1 cellular context compared by ENCODE assay signal in the genomic region with DNA sequence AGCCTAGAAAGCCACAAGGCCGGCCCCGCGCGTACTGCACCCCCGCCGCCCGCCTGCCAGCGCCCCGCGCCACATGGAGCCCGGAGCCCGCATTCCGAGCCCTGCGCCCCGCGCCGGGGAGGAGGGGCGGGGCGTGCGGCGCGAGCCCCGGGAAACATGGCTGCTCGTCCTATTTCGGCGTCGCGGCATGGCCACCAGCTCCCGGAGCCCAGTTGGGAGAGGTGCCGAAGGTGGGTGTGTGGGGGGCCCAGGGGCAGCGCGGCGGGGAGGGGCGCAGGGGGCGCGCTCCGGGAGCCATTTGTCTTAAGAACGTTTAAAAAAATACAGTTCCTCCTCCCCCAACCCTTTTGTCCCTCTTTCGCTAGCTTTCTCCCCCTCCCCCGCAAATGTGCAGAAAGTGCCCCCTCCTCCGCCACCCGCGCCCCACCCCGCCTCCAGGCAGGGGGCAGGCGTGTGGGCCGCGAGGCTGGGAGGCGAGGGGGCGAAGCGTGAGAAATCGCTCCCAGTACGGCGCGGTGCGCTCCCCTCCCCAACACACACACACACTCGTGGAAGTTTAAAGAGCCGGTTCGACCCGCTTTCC.
TF ChIP-seq lines count a peak whose summit lies in the region.

No MANE protein-coding gene starts in this region.

TF ChIP-seq in K562, 482 proteins besides CTCF, POLR2A, EP300 and RAD21 (continued from another document and continues in another):
- TF ChIP-seq, protein P1, sequence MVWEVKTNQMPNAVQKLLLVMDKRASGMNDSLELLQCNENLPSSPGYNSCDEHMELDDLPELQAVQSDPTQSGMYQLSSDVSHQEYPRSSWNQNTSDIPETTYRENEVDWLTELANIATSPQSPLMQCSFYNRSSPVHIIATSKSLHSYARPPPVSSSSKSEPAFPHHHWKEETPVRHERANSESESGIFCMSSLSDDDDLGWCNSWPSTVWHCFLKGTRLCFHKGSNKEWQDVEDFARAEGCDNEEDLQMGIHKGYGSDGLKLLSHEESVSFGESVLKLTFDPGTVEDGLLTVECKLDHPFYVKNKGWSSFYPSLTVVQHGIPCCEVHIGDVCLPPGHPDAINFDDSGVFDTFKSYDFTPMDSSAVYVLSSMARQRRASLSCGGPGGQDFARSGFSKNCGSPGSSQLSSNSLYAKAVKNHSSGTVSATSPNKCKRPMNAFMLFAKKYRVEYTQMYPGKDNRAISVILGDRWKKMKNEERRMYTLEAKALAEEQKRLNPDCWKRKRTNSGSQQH (CRISPR knock-in tag; IDR thresholded peaks at IDR 0.05), result no peak
- TF ChIP-seq, protein P2, sequence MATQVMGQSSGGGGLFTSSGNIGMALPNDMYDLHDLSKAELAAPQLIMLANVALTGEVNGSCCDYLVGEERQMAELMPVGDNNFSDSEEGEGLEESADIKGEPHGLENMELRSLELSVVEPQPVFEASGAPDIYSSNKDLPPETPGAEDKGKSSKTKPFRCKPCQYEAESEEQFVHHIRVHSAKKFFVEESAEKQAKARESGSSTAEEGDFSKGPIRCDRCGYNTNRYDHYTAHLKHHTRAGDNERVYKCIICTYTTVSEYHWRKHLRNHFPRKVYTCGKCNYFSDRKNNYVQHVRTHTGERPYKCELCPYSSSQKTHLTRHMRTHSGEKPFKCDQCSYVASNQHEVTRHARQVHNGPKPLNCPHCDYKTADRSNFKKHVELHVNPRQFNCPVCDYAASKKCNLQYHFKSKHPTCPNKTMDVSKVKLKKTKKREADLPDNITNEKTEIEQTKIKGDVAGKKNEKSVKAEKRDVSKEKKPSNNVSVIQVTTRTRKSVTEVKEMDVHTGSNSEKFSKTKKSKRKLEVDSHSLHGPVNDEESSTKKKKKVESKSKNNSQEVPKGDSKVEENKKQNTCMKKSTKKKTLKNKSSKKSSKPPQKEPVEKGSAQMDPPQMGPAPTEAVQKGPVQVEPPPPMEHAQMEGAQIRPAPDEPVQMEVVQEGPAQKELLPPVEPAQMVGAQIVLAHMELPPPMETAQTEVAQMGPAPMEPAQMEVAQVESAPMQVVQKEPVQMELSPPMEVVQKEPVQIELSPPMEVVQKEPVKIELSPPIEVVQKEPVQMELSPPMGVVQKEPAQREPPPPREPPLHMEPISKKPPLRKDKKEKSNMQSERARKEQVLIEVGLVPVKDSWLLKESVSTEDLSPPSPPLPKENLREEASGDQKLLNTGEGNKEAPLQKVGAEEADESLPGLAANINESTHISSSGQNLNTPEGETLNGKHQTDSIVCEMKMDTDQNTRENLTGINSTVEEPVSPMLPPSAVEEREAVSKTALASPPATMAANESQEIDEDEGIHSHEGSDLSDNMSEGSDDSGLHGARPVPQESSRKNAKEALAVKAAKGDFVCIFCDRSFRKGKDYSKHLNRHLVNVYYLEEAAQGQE (CRISPR knock-in tag; IDR thresholded peaks at IDR 0.05; ENCODE audit: low read depth), result no peak
- no peak for TF ChIP-seq RBM22 (IDR thresholded peaks at IDR 0.05; ENCODE audit: low read depth, low read length, poor library complexity, severe bottlenecking)
- no peak for TF ChIP-seq SMAD2 (IDR thresholded peaks at IDR 0.05; ENCODE audit: low read depth, low read length)
- no peak for TF ChIP-seq ZNF274 (IDR thresholded peaks at IDR 0.05; ENCODE audit: borderline replicate concordance, low read depth, low read length)
- no peak for TF ChIP-seq LCOR (CRISPR knock-in tag; IDR thresholded peaks at IDR 0.05)
- TF ChIP-seq FOXK1 (CRISPR knock-in tag; IDR thresholded peaks at IDR 0.05; ENCODE audit: borderline replicate concordance), result no peak
- TF ChIP-seq ERF (CRISPR knock-in tag; IDR thresholded peaks at IDR 0.05), result no peak
- no peak for TF ChIP-seq CHD4 (IDR thresholded peaks at IDR 0.05; ENCODE audit: insufficient read depth, insufficient replicate concordance, low read depth, low read length, poor library complexity, severe bottlenecking)
- no peak for TF ChIP-seq CTBP1 (IDR thresholded peaks at IDR 0.05; ENCODE audit: borderline replicate concordance)
- no peak for TF ChIP-seq TARDBP (IDR thresholded peaks at IDR 0.05)
- no peak for TF ChIP-seq SIN3B (IDR thresholded peaks at IDR 0.05; ENCODE audit: low read depth)
- TF ChIP-seq GATAD2B (IDR thresholded peaks at IDR 0.05; ENCODE audit: borderline replicate concordance), result no peak
- no peak for TF ChIP-seq TOE1 (IDR thresholded peaks at IDR 0.05; ENCODE audit: borderline replicate concordance)
- TF ChIP-seq TOE1 (CRISPR knock-in tag; IDR thresholded peaks at IDR 0.05; ENCODE audit: borderline replicate concordance, low read depth), result no peak
- TF ChIP-seq KDM4B (IDR thresholded peaks at IDR 0.05; ENCODE audit: borderline replicate concordance in 2 of 2, low read depth in 1 of 2), result peak in 1 of 2 experiments; percentile 44; a peak in 1 of 4 replicates
- TF ChIP-seq TCF7 (IDR thresholded peaks at IDR 0.05; ENCODE audit: borderline replicate concordance), result no peak
- TF ChIP-seq, protein P3, sequence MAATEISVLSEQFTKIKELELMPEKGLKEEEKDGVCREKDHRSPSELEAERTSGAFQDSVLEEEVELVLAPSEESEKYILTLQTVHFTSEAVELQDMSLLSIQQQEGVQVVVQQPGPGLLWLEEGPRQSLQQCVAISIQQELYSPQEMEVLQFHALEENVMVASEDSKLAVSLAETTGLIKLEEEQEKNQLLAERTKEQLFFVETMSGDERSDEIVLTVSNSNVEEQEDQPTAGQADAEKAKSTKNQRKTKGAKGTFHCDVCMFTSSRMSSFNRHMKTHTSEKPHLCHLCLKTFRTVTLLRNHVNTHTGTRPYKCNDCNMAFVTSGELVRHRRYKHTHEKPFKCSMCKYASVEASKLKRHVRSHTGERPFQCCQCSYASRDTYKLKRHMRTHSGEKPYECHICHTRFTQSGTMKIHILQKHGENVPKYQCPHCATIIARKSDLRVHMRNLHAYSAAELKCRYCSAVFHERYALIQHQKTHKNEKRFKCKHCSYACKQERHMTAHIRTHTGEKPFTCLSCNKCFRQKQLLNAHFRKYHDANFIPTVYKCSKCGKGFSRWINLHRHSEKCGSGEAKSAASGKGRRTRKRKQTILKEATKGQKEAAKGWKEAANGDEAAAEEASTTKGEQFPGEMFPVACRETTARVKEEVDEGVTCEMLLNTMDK (IDR thresholded peaks at IDR 0.05; ENCODE audit: borderline replicate concordance, insufficient read depth, low read depth, low read length, poor library complexity, severe bottlenecking), result no peak
- no peak for TF ChIP-seq RBM17 (IDR thresholded peaks at IDR 0.05; ENCODE audit: borderline replicate concordance, low read depth, low read length)
- TF ChIP-seq ARNT (IDR thresholded peaks at IDR 0.05), result no peak
- no peak for TF ChIP-seq KLF16 (IDR thresholded peaks at IDR 0.05)
- peak; percentile 29; the same call in 1 of the 2 replicates for TF ChIP-seq FOSL1 (tag; conservative IDR thresholded peaks at IDR 0.05)
- no peak for TF ChIP-seq BRF1 (IDR thresholded peaks at IDR 0.05; ENCODE audit: borderline replicate concordance, extremely low read depth, insufficient read length)
- TF ChIP-seq NR3C1 (CRISPR knock-in tag; IDR thresholded peaks at IDR 0.05), result no peak
- no peak for TF ChIP-seq CBFA2T3 (IDR thresholded peaks at IDR 0.05)
- peak; percentile 88 for TF ChIP-seq TBP (optimal IDR thresholded peaks at IDR 0.05; ENCODE audit: low read depth, low read length)
- no peak for TF ChIP-seq RCOR1 (IDR thresholded peaks at IDR 0.05; ENCODE audit: borderline replicate concordance in 1 of 2, low read depth in 2 of 2, low read length in 2 of 2)
- TF ChIP-seq, protein P4, sequence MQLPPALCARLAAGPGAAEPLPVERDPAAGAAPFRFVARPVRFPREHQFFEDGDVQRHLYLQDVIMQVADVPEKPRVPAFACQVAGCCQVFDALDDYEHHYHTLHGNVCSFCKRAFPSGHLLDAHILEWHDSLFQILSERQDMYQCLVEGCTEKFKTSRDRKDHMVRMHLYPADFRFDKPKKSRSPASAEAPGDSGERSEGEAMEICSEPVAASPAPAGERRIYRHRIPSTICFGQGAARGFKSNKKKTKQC (CRISPR knock-in tag; IDR thresholded peaks at IDR 0.05), result no peak
- no peak for TF ChIP-seq ZNF551 (CRISPR knock-in tag; IDR thresholded peaks at IDR 0.05)
- TF ChIP-seq KLF6 (CRISPR knock-in tag; IDR thresholded peaks at IDR 0.05; ENCODE audit: borderline replicate concordance), result no peak
- no peak for TF ChIP-seq HSF4 (CRISPR knock-in tag; IDR thresholded peaks at IDR 0.05; ENCODE audit: borderline replicate concordance)
- TF ChIP-seq BRCA1 (IDR thresholded peaks at IDR 0.05), result no peak
- no peak for TF ChIP-seq BRCA1 (CRISPR knock-in tag; IDR thresholded peaks at IDR 0.05)
- no peak for TF ChIP-seq MTA2 (IDR thresholded peaks at IDR 0.05; ENCODE audit: low read depth)
- TF ChIP-seq, protein P5, sequence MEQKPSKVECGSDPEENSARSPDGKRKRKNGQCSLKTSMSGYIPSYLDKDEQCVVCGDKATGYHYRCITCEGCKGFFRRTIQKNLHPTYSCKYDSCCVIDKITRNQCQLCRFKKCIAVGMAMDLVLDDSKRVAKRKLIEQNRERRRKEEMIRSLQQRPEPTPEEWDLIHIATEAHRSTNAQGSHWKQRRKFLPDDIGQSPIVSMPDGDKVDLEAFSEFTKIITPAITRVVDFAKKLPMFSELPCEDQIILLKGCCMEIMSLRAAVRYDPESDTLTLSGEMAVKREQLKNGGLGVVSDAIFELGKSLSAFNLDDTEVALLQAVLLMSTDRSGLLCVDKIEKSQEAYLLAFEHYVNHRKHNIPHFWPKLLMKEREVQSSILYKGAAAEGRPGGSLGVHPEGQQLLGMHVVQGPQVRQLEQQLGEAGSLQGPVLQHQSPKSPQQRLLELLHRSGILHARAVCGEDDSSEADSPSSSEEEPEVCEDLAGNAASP (IDR thresholded peaks at IDR 0.05), result no peak
- no peak for TF ChIP-seq SP2 (IDR thresholded peaks at IDR 0.05; ENCODE audit: extremely low read depth, low read depth, low read length, poor library complexity, severe bottlenecking)
- no peak for TF ChIP-seq ZNF316 (IDR thresholded peaks at IDR 0.05)
- no peak for TF ChIP-seq ZNF77 (CRISPR knock-in tag; IDR thresholded peaks at IDR 0.05)
- TF ChIP-seq RBFOX2 (IDR thresholded peaks at IDR 0.05; ENCODE audit: low read depth, low read length), result peak; percentile 78
- TF ChIP-seq, protein P6, sequence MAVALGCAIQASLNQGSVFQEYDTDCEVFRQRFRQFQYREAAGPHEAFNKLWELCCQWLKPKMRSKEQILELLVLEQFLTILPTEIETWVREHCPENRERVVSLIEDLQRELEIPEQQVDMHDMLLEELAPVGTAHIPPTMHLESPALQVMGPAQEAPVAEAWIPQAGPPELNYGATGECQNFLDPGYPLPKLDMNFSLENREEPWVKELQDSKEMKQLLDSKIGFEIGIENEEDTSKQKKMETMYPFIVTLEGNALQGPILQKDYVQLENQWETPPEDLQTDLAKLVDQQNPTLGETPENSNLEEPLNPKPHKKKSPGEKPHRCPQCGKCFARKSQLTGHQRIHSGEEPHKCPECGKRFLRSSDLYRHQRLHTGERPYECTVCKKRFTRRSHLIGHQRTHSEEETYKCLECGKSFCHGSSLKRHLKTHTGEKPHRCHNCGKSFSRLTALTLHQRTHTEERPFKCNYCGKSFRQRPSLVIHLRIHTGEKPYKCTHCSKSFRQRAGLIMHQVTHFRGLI (CRISPR knock-in tag; IDR thresholded peaks at IDR 0.05), result no peak
- TF ChIP-seq HDAC6 (IDR thresholded peaks at IDR 0.05; ENCODE audit: low read depth, low read length), result no peak
- no peak for TF ChIP-seq MTF1 (CRISPR knock-in tag; IDR thresholded peaks at IDR 0.05; ENCODE audit: borderline replicate concordance)
- TF ChIP-seq JUND (IDR thresholded peaks at IDR 0.05; ENCODE audit: borderline replicate concordance, low read depth, low read length), result no peak
- no peak for TF ChIP-seq JUND (tag; IDR thresholded peaks at IDR 0.05; ENCODE audit: borderline replicate concordance, low read depth, low read length)
- TF ChIP-seq RBM39 (optimal IDR thresholded peaks at IDR 0.05; ENCODE audit: low read depth, low read length), result no peak
- TF ChIP-seq PCBP2 (IDR thresholded peaks at IDR 0.05; ENCODE audit: low read depth, low read length, poor library complexity, severe bottlenecking), result no peak
- TF ChIP-seq ELF1 (tag; IDR thresholded peaks at IDR 0.05), result no peak
- TF ChIP-seq ZNF766 (CRISPR knock-in tag; conservative IDR thresholded peaks at IDR 0.05), result no peak
- TF ChIP-seq DPF2 (IDR thresholded peaks at IDR 0.05), result no peak
- TF ChIP-seq ZNF644 (tag; IDR thresholded peaks at IDR 0.05; ENCODE audit: low read depth), result no peak; the same call in 1 of the 2 replicates
- TF ChIP-seq ZFP36 (IDR thresholded peaks at IDR 0.05; ENCODE audit: low read depth, low read length, partially characterized antibody), result no peak
- no peak for TF ChIP-seq HDAC3 (IDR thresholded peaks at IDR 0.05; ENCODE audit: borderline replicate concordance, partially characterized antibody)
- no peak for TF ChIP-seq CHD2 (IDR thresholded peaks at IDR 0.05; ENCODE audit: low read depth, low read length)
- peak; percentile 96 for TF ChIP-seq TAF1 (IDR thresholded peaks at IDR 0.05; ENCODE audit: control insufficient read depth, extremely low read depth, insufficient read depth, low read length, severe bottlenecking)
- TF ChIP-seq YY1 (IDR thresholded peaks at IDR 0.05; ENCODE audit: borderline replicate concordance in 1 of 3, control insufficient read depth in 1 of 3, extremely low read depth in 1 of 3, insufficient read depth in 3 of 3, insufficient read length in 1 of 3, insufficient replicate concordance in 2 of 3, low read depth in 1 of 3, low read length in 2 of 3), result peak; percentile 83 to 90 (median 84)
- TF ChIP-seq PTTG1 (tag; IDR thresholded peaks at IDR 0.05; ENCODE audit: low read depth), result no peak
- TF ChIP-seq, protein P7, sequence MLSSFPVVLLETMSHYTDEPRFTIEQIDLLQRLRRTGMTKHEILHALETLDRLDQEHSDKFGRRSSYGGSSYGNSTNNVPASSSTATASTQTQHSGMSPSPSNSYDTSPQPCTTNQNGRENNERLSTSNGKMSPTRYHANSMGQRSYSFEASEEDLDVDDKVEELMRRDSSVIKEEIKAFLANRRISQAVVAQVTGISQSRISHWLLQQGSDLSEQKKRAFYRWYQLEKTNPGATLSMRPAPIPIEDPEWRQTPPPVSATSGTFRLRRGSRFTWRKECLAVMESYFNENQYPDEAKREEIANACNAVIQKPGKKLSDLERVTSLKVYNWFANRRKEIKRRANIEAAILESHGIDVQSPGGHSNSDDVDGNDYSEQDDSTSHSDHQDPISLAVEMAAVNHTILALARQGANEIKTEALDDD (IDR thresholded peaks at IDR 0.05), result no peak
- peak; percentile 4; the same call in 1 of the 2 replicates for TF ChIP-seq RB1 (IDR thresholded peaks at IDR 0.05; ENCODE audit: low read depth)
